In the genomic region with DNA sequence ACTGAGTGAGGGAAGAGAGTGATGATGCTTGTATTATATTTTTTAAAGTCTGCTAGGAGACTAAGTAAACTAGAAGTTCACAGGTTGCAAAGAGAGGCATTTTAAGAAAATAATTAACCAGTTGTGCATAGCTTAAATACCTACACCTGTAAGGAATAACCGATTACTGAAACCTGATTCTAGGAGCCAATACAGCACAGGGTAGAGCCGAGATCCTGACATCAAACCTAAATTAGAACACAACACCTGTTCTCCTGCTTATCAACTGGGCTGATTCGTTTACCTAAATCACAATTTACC, we compare ENCODE assay signal across 11 cellular contexts. TPM values are rescaled to one million over a fixed set of nuclear protein-coding genes. Genes with fewer than 3 reads are reported as not detected.
DNase-seq lines count a peak whose midpoint lies in the region; ATAC-seq and TF ChIP-seq lines count a peak whose summit lies in the region.
"Had no signal": no experiment of that assay in that cellular context is flagged by ENCODE, and none has a peak within 500 bp of the region (broad histone marks: within the 10 kb centered on the region; RNA-seq: fewer than 3 reads in every experiment).

No MANE protein-coding gene starts in this region.

- H3K36me3 ChIP-seq in hepatocyte (replicated peaks; ENCODE audit: insufficient read depth, low read depth): no peaks in the 10 kb centered on the region

- no peaks in the 10 kb centered on the region for H3K9me2 ChIP-seq in hepatocyte (replicated peaks; ENCODE audit: insufficient read depth)

- TF ChIP-seq CTCF in hepatocyte (IDR thresholded peaks at IDR 0.05; ENCODE audit: poor library complexity): no peak

- H3K27me3 Mint-ChIP-seq in T-helper 17 cell (no peaks in the 10 kb centered on the region), memory B cell (no peaks in the 10 kb centered on the region)
- H3K27me3 Mint-ChIP-seq in activated T-cell treated with anti-CD3 and anti-CD28 coated beads, Interleukin-2, amount 50 U/mL, for 4 hours (ENCODE audit: low read depth): no peaks in the 10 kb centered on the region
- H3K27me3 Mint-ChIP-seq: CD8-positive, alpha-beta memory T cell had no signal

- no peaks in the 10 kb centered on the region for H3K27me3 ChIP-seq in hepatocyte
- H3K27me3 ChIP-seq: BLaER1 had no signal

- no peak overlapping the region for H3K4me3 ChIP-seq in hepatocyte
- H3K4me3 ChIP-seq: BLaER1 had no signal

- H4K20me1 ChIP-seq in hepatocyte (ENCODE audit: insufficient read depth, poor library complexity, severe bottlenecking): no peaks in the 10 kb centered on the region
- H4K20me1 ChIP-seq: BLaER1 had no signal

- peaks cover 5% of the 10 kb centered on the region for H3K36me3 Mint-ChIP-seq in T-helper 17 cell (ENCODE audit: low read depth)
- peaks cover 6% of the 10 kb centered on the region for H3K36me3 Mint-ChIP-seq in memory B cell
- H3K36me3 Mint-ChIP-seq in activated T-cell treated with anti-CD3 and anti-CD28 coated beads, Interleukin-2, amount 50 U/mL, for 4 hours (ENCODE audit: insufficient read depth): peaks cover 39% of the 10 kb centered on the region

- no peaks in the 10 kb centered on the region for H3K9me3 Mint-ChIP-seq in memory B cell
- no peaks in the 10 kb centered on the region for H3K9me3 Mint-ChIP-seq in activated T-cell treated with anti-CD3 and anti-CD28 coated beads, Interleukin-2, amount 50 U/mL, for 4 hours
- H3K9me3 Mint-ChIP-seq: CD8-positive, alpha-beta memory T cell; H9 had no signal

- H2AFZ ChIP-seq in hepatocyte: no peak overlapping the region

- no peaks in the 10 kb centered on the region for H3K9me3 ChIP-seq in T-helper 17 cell (ENCODE audit: control insufficient read depth, low read length, poor library complexity, severe bottlenecking)
- H3K9me3 ChIP-seq in hepatocyte (ENCODE audit: low read depth): no peaks in the 10 kb centered on the region
- H3K9me3 ChIP-seq: BLaER1 had no signal

- H3K79me2 ChIP-seq in hepatocyte: no peaks in the 10 kb centered on the region

- DNase-seq in ACHN (peak; percentile 21), T-helper 17 cell (no peak), hepatocyte (ENCODE audit: low spot score) (no peak), memory B cell (ENCODE audit: low spot score in 2 of 2) (no peak), NCI-H2107 treated with DMSO at 0.1 percent for 48 hours (lab: John Stamatoyannopoulos, UW; ENCODE audit: unreplicated experiment) (no peak), NCI-H1105 (lab: John Stamatoyannopoulos, UW) (no peak)
- no peak for DNase-seq in activated T-cell treated with anti-CD3 and anti-CD28 coated beads, Interleukin-2, amount 50 U/mL, for 4 hours
- DNase-seq in activated naive CD4-positive, alpha-beta T cell (lab: John Stamatoyannopoulos, UW): no peak
- DNase-seq: H9 had no signal

- H3K4me3 Mint-ChIP-seq in T-helper 17 cell (no peak overlapping the region), memory B cell (no peak overlapping the region)
- no peak overlapping the region for H3K4me3 Mint-ChIP-seq in activated T-cell treated with anti-CD3 and anti-CD28 coated beads, Interleukin-2, amount 50 U/mL, for 4 hours
- H3K4me3 Mint-ChIP-seq: CD8-positive, alpha-beta memory T cell; H9 had no signal

- WGBS in hepatocyte (ENCODE audit: low lambda C conversion rate, missing lambda C conversion rate): 43% methylated on average over 3 of the region's 3 CpGs

- ATAC-seq in T-helper 17 cell (no peak), memory B cell (ENCODE audit: low read depth) (no peak)
- no peak for ATAC-seq in activated T-cell treated with anti-CD3 and anti-CD28 coated beads, Interleukin-2, amount 50 U/mL, for 4 hours

- no peak overlapping the region for H3K27ac ChIP-seq in hepatocyte
- H3K27ac ChIP-seq: BLaER1 had no signal

- H3K4me1 Mint-ChIP-seq in T-helper 17 cell: peaks cover 6% of the 10 kb centered on the region
- peaks cover 20% of the 10 kb centered on the region for H3K4me1 Mint-ChIP-seq in memory B cell
- peaks cover 1% of the 10 kb centered on the region for H3K4me1 Mint-ChIP-seq in activated T-cell treated with anti-CD3 and anti-CD28 coated beads, Interleukin-2, amount 50 U/mL, for 4 hours (ENCODE audit: low read depth)
- H3K4me1 Mint-ChIP-seq: CD8-positive, alpha-beta memory T cell; H9 had no signal

- in situ Hi-C loops in ACHN (cut with HindIII; ENCODE audit: low pct_ligation_motif_present, low pct_unique_long_range_greater_than_20kb, low sequenced_read_pairs): no loop called here

- peak overlapping the region; percentile 43 for H3K4me2 ChIP-seq in hepatocyte
- H3K4me2 ChIP-seq: BLaER1 had no signal

- peak overlapping the region; percentile 32 for H3K27ac Mint-ChIP-seq in T-helper 17 cell
- H3K27ac Mint-ChIP-seq in memory B cell: peak overlapping the region; percentile 17

- H3K4me1 ChIP-seq in hepatocyte (ENCODE audit: insufficient read depth): peaks cover 10% of the 10 kb centered on the region
- H3K4me1 ChIP-seq: BLaER1 had no signal

RNA-seq across cellular contexts. Expression of a gene that starts 54.8 kb away (rescaled TPM):
- total RNA-seq in T-helper 17 cell (10 to 100 TPM; 55.1 to 60.3 TPM), hepatocyte (66.3 and 73.9 TPM in 2 replicates)
- polyA plus RNA-seq in hepatocyte: 49.7 and 50.7 TPM in 2 replicates
- total RNA-seq in activated T-cell treated with anti-CD3 and anti-CD28 coated beads, Interleukin-2, amount 50 U/mL, for 4 hours: 100 to 1,000 TPM; 187 to 217 (median 208) TPM
